ENCODE assay signal across 17 cellular contexts in the genomic region with DNA sequence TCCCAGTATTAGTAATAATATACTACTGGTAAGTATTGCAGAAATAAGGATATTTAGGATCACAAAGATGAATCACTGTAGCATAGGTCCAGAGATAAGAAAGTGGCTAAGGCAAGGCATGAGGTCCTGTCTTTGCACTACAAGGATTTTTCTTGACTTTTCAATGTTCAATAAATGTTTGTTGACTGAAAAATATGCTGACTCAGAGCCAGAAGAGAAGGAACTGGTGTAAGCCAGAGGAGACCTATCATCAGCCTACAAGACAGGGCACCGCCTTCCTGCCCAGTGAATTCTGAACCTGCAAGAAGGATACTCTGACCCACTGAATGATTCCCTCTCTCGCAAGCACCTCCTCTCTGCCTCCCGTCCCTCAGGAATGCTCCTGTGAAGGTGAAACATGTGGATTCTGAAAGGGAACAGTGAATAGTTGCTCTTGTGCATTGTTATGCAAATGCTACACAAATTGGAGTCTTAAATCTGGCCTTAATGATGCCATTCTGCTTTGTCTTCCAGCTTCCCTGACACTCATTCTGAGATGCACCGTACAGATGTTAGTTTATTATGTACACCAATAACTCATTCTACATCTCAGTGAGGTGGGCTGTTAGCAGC.
"Had no signal": no experiment of that assay in that cellular context is flagged by ENCODE, and none has a peak within 500 bp of the region (broad histone marks: within the 10 kb centered on the region; RNA-seq: fewer than 3 reads in every experiment).

No MANE protein-coding gene starts in this region.

- H3K4me3 Mint-ChIP-seq: activated CD4-positive, alpha-beta T cell treated with anti-CD3 and anti-CD28 coated beads, Interleukin-2, amount 10 ng/mL, durations not matched to agents 7 days and 5 days; activated naive CD8-positive, alpha-beta T cell treated with anti-CD3 and anti-CD28 coated beads, Interleukin-2, amount 10 ng/mL, durations not matched to agents 7 days and 5 days; activated T-helper 1 cell treated with anti-CD3 and anti-CD28 coated beads, Interleukin-12 subunit alpha, Interleukin-12 subunit beta, Interleukin-2, Interleukin-4 antibody, amounts not matched to agents 30 ng/mL and 10 ng/mL and 1 ng/mL, durations not matched to agents 14 hours and 24 hours and 36 hours; memory B cell; naive thymus-derived CD8-positive, alpha-beta T cell; stimulated activated memory B cell treated with anti-CD40 and anti-IgM and Interleukin-4, amounts not matched to agents 10 μg/mL and 1 μg/mL and 100 μg/mL, for 72 hours had no signal

- DNase-seq: activated CD4-positive, alpha-beta T cell treated with anti-CD3 and anti-CD28 coated beads, Interleukin-2, amount 10 ng/mL, durations not matched to agents 7 days and 5 days; activated CD4-positive, CD25-positive, alpha-beta regulatory T cell; activated CD8-positive, alpha-beta memory T cell treated with anti-CD3 and anti-CD28 coated beads for 24 hours; activated naive CD4-positive, alpha-beta T cell; activated naive CD8-positive, alpha-beta T cell treated with anti-CD3 and anti-CD28 coated beads, Interleukin-2, amount 10 ng/mL, durations not matched to agents 7 days and 5 days; cortex of kidney; effector CD8-positive, alpha-beta T cell; foreskin keratinocyte; glutamatergic neuron; left ventricle myocardium superior; naive thymus-derived CD8-positive, alpha-beta T cell; nucleus accumbens; posterior cingulate gyrus; retina had no signal

- ATAC-seq: foreskin keratinocyte; left ventricle myocardium superior; naive thymus-derived CD8-positive, alpha-beta T cell; stimulated activated memory B cell treated with anti-CD40 and anti-IgM and Interleukin-4, amounts not matched to agents 10 μg/mL and 1 μg/mL and 100 μg/mL, for 72 hours had no signal

- H3K9me3 Mint-ChIP-seq: activated CD4-positive, alpha-beta T cell treated with anti-CD3 and anti-CD28 coated beads, Interleukin-2, amount 10 ng/mL, durations not matched to agents 7 days and 5 days; activated naive CD8-positive, alpha-beta T cell treated with anti-CD3 and anti-CD28 coated beads, Interleukin-2, amount 10 ng/mL, durations not matched to agents 7 days and 5 days; activated T-helper 1 cell treated with anti-CD3 and anti-CD28 coated beads, Interleukin-12 subunit alpha, Interleukin-12 subunit beta, Interleukin-2, Interleukin-4 antibody, amounts not matched to agents 30 ng/mL and 10 ng/mL and 1 ng/mL, durations not matched to agents 14 hours and 24 hours and 36 hours; memory B cell; naive thymus-derived CD8-positive, alpha-beta T cell; stimulated activated memory B cell treated with anti-CD40 and anti-IgM and Interleukin-4, amounts not matched to agents 10 μg/mL and 1 μg/mL and 100 μg/mL, for 72 hours had no signal

- H3K27ac Mint-ChIP-seq: activated CD4-positive, alpha-beta T cell treated with anti-CD3 and anti-CD28 coated beads, Interleukin-2, amount 10 ng/mL, durations not matched to agents 7 days and 5 days; activated naive CD8-positive, alpha-beta T cell treated with anti-CD3 and anti-CD28 coated beads, Interleukin-2, amount 10 ng/mL, durations not matched to agents 7 days and 5 days; activated T-helper 1 cell treated with anti-CD3 and anti-CD28 coated beads, Interleukin-12 subunit alpha, Interleukin-12 subunit beta, Interleukin-2, Interleukin-4 antibody, amounts not matched to agents 30 ng/mL and 10 ng/mL and 1 ng/mL, durations not matched to agents 14 hours and 24 hours and 36 hours; memory B cell; naive thymus-derived CD8-positive, alpha-beta T cell; stimulated activated memory B cell treated with anti-CD40 and anti-IgM and Interleukin-4, amounts not matched to agents 10 μg/mL and 1 μg/mL and 100 μg/mL, for 72 hours had no signal

- H3K27ac ChIP-seq: foreskin keratinocyte had no signal

- H3K36me3 Mint-ChIP-seq: activated naive CD8-positive, alpha-beta T cell treated with anti-CD3 and anti-CD28 coated beads, Interleukin-2, amount 10 ng/mL, durations not matched to agents 7 days and 5 days; memory B cell; naive thymus-derived CD8-positive, alpha-beta T cell; stimulated activated memory B cell treated with anti-CD40 and anti-IgM and Interleukin-4, amounts not matched to agents 10 μg/mL and 1 μg/mL and 100 μg/mL, for 72 hours had no signal

- H3K4me1 Mint-ChIP-seq: activated CD4-positive, alpha-beta T cell treated with anti-CD3 and anti-CD28 coated beads, Interleukin-2, amount 10 ng/mL, durations not matched to agents 7 days and 5 days; activated naive CD8-positive, alpha-beta T cell treated with anti-CD3 and anti-CD28 coated beads, Interleukin-2, amount 10 ng/mL, durations not matched to agents 7 days and 5 days; memory B cell; naive thymus-derived CD8-positive, alpha-beta T cell; stimulated activated memory B cell treated with anti-CD40 and anti-IgM and Interleukin-4, amounts not matched to agents 10 μg/mL and 1 μg/mL and 100 μg/mL, for 72 hours had no signal

- H3K4me1 ChIP-seq: foreskin keratinocyte had no signal
